1 cellular context compared by ENCODE assay signal in the genomic region with DNA sequence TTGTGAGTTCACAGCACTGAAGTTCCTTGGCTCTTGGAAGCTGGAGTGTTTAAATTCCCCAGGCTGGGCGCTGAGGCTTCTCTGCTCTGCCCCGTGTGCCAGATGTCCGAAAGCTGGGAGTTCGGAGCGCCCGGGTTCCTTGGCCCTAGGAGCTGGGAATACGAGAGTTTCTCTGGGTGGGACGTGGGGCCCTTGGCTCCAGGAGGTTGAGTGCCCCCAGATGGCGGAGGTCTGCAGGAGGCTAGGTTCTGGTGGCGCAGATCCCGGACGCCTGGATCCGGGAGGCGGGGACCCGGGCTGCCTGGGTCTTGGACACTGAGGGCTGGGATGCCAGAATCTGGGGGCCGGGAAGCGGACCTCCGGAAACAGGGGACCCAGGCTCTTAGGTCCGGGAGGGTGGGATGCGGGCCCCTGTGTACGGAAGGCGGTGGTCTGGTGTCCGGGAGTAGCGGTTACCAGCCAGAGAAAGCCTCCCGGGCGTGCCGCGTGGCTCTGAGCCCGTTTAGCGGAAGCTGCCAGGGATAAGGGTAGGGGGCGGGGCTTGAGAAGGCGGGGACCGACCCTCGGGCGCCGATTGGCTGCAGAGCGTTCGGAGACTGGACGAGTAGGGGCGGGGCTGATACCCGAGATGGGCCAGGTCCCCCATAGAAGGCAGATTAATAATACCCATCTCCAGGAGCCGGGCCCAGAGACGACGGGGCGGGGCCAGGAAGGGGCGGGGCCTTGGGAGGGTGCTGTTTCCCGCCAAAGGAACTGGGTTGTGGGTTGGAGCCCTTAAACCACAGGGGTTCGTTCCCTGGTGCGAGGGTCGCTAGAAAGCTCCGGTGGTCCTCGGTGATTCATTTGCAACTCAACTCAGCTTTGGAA.
TF ChIP-seq lines count a peak whose summit lies in the region.

SLC1A5 (minus strand) TSS at position 494 of the 867 bp plus-strand sequence. CDS start 629 bp downstream, outside the sequence.

TF ChIP-seq in HepG2, 621 proteins besides CTCF, POLR2A, EP300 and RAD21 (continued from another document and continues in another):
- TF ChIP-seq PCBP1 (IDR thresholded peaks at IDR 0.05; ENCODE audit: borderline replicate concordance, low read depth, low read length) (0 out of 2 replicates have a peak, but pooled peaks have one; percentile 51), NCOA1 (CRISPR knock-in tag; IDR thresholded peaks at IDR 0.05) (no peak), SMAD9 (CRISPR knock-in tag; IDR thresholded peaks at IDR 0.05) (no peak), MYC (CRISPR knock-in tag; IDR thresholded peaks at IDR 0.05; ENCODE audit: borderline replicate concordance) (peak; percentile 95), ZNF580 (CRISPR knock-in tag; IDR thresholded peaks at IDR 0.05; ENCODE audit: borderline replicate concordance, low read depth) (peak; percentile 91), ZNF781 (CRISPR knock-in tag; IDR thresholded peaks at IDR 0.05; ENCODE audit: borderline replicate concordance, not compliant biosample characterization) (peak; percentile 31), ARID2 (CRISPR knock-in tag; IDR thresholded peaks at IDR 0.05; ENCODE audit: borderline replicate concordance) (peak; percentile 37; the same call in 1 of the 2 replicates), ZSCAN25 (CRISPR knock-in tag; IDR thresholded peaks at IDR 0.05) (0 out of 2 replicates have a peak, but pooled peaks have one; percentile 40), HNRNPL (IDR thresholded peaks at IDR 0.05; ENCODE audit: low read depth, low read length) (0 out of 2 replicates have a peak, but pooled peaks have one; percentile 68), ZNF747 (CRISPR knock-in tag; IDR thresholded peaks at IDR 0.05; ENCODE audit: borderline replicate concordance) (no peak), GABPB1 (CRISPR knock-in tag; IDR thresholded peaks at IDR 0.05) (peak; percentile 86), PTBP1 (IDR thresholded peaks at IDR 0.05; ENCODE audit: low read depth, low read length, poor library complexity, severe bottlenecking) (no peak), CAMTA2 (CRISPR knock-in tag; IDR thresholded peaks at IDR 0.05; ENCODE audit: borderline replicate concordance) (no peak), DRAP1 (CRISPR knock-in tag; IDR thresholded peaks at IDR 0.05) (peak; percentile 100), ZBTB10 (CRISPR knock-in tag; IDR thresholded peaks at IDR 0.05; ENCODE audit: borderline replicate concordance) (no peak), NCOA2 (CRISPR knock-in tag; IDR thresholded peaks at IDR 0.05) (peak; percentile 62; the same call in 1 of the 2 replicates), ZNF7 (CRISPR knock-in tag; IDR thresholded peaks at IDR 0.05) (no peak), DR1 (CRISPR knock-in tag; IDR thresholded peaks at IDR 0.05) (peak; percentile 99), CCDC6 (CRISPR knock-in tag; IDR thresholded peaks at IDR 0.05) (peak; percentile 57; the same call in 1 of the 2 replicates), XRCC5 (optimal IDR thresholded peaks at IDR 0.05; ENCODE audit: low read length) (peak; percentile 33), KAT8 (CRISPR knock-in tag; IDR thresholded peaks at IDR 0.05) (peak; percentile 84; the same call in 1 of the 2 replicates), SMARCC2 (IDR thresholded peaks at IDR 0.05) (no peak), ZNF230 (CRISPR knock-in tag; IDR thresholded peaks at IDR 0.05) (peak; percentile 80; the same call in 1 of the 2 replicates), ZSCAN29 (CRISPR knock-in tag; conservative IDR thresholded peaks at IDR 0.05) (no peak), CBFB (CRISPR knock-in tag; IDR thresholded peaks at IDR 0.05) (0 out of 2 replicates have a peak, but pooled peaks have one; percentile 52), ZNF839 (CRISPR knock-in tag; IDR thresholded peaks at IDR 0.05; ENCODE audit: borderline replicate concordance) (peak; percentile 39; the same call in 1 of the 2 replicates), NFKBIZ (CRISPR knock-in tag; IDR thresholded peaks at IDR 0.05) (peak; percentile 86; the same call in 1 of the 2 replicates), FOXK1 (CRISPR knock-in tag; IDR thresholded peaks at IDR 0.05; ENCODE audit: borderline replicate concordance, low read depth) (peak; percentile 82; the same call in 1 of the 2 replicates), MIXL1 (CRISPR knock-in tag; IDR thresholded peaks at IDR 0.05) (peak; percentile 79; the same call in 1 of the 2 replicates), ZFP82 (CRISPR knock-in tag; IDR thresholded peaks at IDR 0.05; ENCODE audit: borderline replicate concordance) (peak; percentile 88; the same call in 1 of the 2 replicates), NONO (IDR thresholded peaks at IDR 0.05) (no peak), NONO (CRISPR knock-in tag; conservative IDR thresholded peaks at IDR 0.05) (peak; percentile 38; the same call in 1 of the 2 replicates), TFDP1 (CRISPR knock-in tag; IDR thresholded peaks at IDR 0.05; ENCODE audit: borderline replicate concordance) (peak; percentile 90), YEATS4 (CRISPR knock-in tag; IDR thresholded peaks at IDR 0.05; ENCODE audit: borderline replicate concordance) (peak; percentile 87), TCF7 (IDR thresholded peaks at IDR 0.05; ENCODE audit: low read depth) (no peak), SOX5 (CRISPR knock-in tag; IDR thresholded peaks at IDR 0.05; ENCODE audit: borderline replicate concordance) (peak; percentile 60; the same call in 1 of the 2 replicates), EHMT2 (IDR thresholded peaks at IDR 0.05; ENCODE audit: borderline replicate concordance, low read depth, low read length) (no peak), SPEN (CRISPR knock-in tag; IDR thresholded peaks at IDR 0.05; ENCODE audit: low read depth) (peak; percentile 34; the same call in 1 of the 2 replicates), ZNF746 (CRISPR knock-in tag; IDR thresholded peaks at IDR 0.05) (no peak; the same call in 1 of the 2 replicates), NFIB (CRISPR knock-in tag; IDR thresholded peaks at IDR 0.05; ENCODE audit: borderline replicate concordance) (no peak), ZMYM3 (CRISPR knock-in tag; IDR thresholded peaks at IDR 0.05) (no peak), ZNF883 (CRISPR knock-in tag; IDR thresholded peaks at IDR 0.05; ENCODE audit: not compliant biosample characterization) (no peak), DZIP1 (CRISPR knock-in tag; IDR thresholded peaks at IDR 0.05) (no peak), SALL2 (CRISPR knock-in tag; IDR thresholded peaks at IDR 0.05) (no peak), YY1 (IDR thresholded peaks at IDR 0.05; ENCODE audit: insufficient read depth, insufficient replicate concordance, low read depth, low read length) (peak; percentile 53), MED8 (CRISPR knock-in tag; IDR thresholded peaks at IDR 0.05; ENCODE audit: insufficient replicate concordance) (no peak)
- TF ChIP-seq, protein P1, sequence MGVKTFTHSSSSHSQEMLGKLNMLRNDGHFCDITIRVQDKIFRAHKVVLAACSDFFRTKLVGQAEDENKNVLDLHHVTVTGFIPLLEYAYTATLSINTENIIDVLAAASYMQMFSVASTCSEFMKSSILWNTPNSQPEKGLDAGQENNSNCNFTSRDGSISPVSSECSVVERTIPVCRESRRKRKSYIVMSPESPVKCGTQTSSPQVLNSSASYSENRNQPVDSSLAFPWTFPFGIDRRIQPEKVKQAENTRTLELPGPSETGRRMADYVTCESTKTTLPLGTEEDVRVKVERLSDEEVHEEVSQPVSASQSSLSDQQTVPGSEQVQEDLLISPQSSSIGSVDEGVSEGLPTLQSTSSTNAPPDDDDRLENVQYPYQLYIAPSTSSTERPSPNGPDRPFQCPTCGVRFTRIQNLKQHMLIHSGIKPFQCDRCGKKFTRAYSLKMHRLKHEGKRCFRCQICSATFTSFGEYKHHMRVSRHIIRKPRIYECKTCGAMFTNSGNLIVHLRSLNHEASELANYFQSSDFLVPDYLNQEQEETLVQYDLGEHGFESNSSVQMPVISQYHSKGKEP (CRISPR knock-in tag; IDR thresholded peaks at IDR 0.05): peak; percentile 79; the same call in 1 of the 2 replicates
- TF ChIP-seq, protein P2, sequence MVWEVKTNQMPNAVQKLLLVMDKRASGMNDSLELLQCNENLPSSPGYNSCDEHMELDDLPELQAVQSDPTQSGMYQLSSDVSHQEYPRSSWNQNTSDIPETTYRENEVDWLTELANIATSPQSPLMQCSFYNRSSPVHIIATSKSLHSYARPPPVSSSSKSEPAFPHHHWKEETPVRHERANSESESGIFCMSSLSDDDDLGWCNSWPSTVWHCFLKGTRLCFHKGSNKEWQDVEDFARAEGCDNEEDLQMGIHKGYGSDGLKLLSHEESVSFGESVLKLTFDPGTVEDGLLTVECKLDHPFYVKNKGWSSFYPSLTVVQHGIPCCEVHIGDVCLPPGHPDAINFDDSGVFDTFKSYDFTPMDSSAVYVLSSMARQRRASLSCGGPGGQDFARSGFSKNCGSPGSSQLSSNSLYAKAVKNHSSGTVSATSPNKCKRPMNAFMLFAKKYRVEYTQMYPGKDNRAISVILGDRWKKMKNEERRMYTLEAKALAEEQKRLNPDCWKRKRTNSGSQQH (CRISPR knock-in tag; IDR thresholded peaks at IDR 0.05; ENCODE audit: low read depth): peak; percentile 79; the same call in 1 of the 2 replicates
- TF ChIP-seq, protein P3, sequence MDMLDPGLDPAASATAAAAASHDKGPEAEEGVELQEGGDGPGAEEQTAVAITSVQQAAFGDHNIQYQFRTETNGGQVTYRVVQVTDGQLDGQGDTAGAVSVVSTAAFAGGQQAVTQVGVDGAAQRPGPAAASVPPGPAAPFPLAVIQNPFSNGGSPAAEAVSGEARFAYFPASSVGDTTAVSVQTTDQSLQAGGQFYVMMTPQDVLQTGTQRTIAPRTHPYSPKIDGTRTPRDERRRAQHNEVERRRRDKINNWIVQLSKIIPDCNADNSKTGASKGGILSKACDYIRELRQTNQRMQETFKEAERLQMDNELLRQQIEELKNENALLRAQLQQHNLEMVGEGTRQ (IDR thresholded peaks at IDR 0.05; ENCODE audit: low read depth, low read length): no peak
- TF ChIP-seq, protein P3 (CRISPR knock-in tag; IDR thresholded peaks at IDR 0.05; ENCODE audit: borderline replicate concordance): no peak
- TF ChIP-seq, protein P4, sequence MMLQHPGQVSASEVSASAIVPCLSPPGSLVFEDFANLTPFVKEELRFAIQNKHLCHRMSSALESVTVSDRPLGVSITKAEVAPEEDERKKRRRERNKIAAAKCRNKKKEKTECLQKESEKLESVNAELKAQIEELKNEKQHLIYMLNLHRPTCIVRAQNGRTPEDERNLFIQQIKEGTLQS (CRISPR knock-in tag; IDR thresholded peaks at IDR 0.05): no peak
